In the genomic region with DNA sequence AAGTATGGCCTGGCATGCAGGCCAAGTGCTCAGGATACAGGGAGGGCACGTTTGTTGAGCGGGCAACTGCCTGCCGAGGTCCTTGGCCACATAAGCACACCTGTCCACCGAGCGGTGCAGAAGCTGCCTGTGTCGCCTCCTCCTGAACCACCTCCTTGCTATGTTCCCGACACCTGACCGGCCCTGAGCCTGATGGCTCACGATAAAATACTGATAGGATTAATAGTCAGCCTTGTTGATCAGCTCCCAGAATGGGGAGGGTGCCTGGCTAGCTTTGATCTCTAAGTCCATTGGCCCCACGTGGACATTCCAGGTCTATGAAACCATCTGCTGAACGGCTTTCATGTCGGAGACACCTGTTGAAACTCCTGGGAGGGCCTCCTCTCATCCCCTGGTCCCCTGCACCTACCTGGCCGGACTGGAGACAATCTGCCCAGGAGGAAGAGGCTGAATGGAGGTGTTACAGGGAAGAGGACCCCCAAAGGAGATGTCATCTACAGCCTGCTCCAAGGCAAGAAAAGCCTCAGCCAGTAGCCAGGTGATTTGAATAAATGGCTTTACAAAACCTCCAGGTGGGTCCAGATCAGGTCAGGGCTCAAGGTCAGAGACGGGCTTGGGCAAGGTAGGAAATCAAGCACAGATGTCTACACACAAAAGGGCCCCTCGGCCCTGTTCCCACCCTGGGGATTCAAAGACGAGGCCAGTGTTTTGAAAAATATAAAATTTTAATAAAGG, we compare ENCODE assay signal across 21 cellular contexts.
"Had no signal": no experiment of that assay in that cellular context is flagged by ENCODE, and none has a peak within 500 bp of the region (broad histone marks: within the 10 kb centered on the region; RNA-seq: fewer than 3 reads in every experiment).

No MANE protein-coding gene starts in this region.

- H3K4me1 Mint-ChIP-seq: memory B cell, naive B cell had no signal

- H3K27me3 Mint-ChIP-seq: memory B cell, naive B cell had no signal

- H3K36me3 Mint-ChIP-seq: activated CD8-positive, alpha-beta memory T cell treated with anti-CD3 and anti-CD28 coated beads, Interleukin-2, amount 10 ng/mL, durations not matched to agents 7 days and 5 days; memory B cell; naive B cell had no signal

- H3K9me3 ChIP-seq: esophagus muscularis mucosa, gastroesophageal sphincter, heart left ventricle, mucosa of descending colon, pancreas, sigmoid colon, thyroid gland had no signal

- H3K36me3 ChIP-seq: pancreas had no signal

- H3K9me3 Mint-ChIP-seq: activated CD4-positive, alpha-beta memory T cell treated with anti-CD3 and anti-CD28 coated beads, Interleukin-2, amount 10 ng/mL, durations not matched to agents 7 days and 5 days; activated naive CD4-positive, alpha-beta T cell treated with anti-CD3 and anti-CD28 coated beads, Interleukin-2, amount 10 ng/mL, durations not matched to agents 7 days and 5 days; activated T-helper 2 cell treated with anti-CD3 and anti-CD28 coated beads, Interferon-gamma antibody, Interleukin-2, Interleukin-4, amounts not matched to agents 10 μg/mL and 5 μg/mL and 100 μg/mL, durations not matched to agents 14 hours and 24 hours and 36 hours; memory B cell; naive B cell had no signal

- H3K4me3 Mint-ChIP-seq: activated CD4-positive, alpha-beta memory T cell treated with anti-CD3 and anti-CD28 coated beads, Interleukin-2, amount 10 ng/mL, durations not matched to agents 7 days and 5 days; activated CD8-positive, alpha-beta memory T cell treated with anti-CD3 and anti-CD28 coated beads, Interleukin-2, amount 10 ng/mL, durations not matched to agents 7 days and 5 days; activated naive CD4-positive, alpha-beta T cell treated with anti-CD3 and anti-CD28 coated beads, Interleukin-2, amount 10 ng/mL, durations not matched to agents 7 days and 5 days; memory B cell; naive B cell had no signal

- H3K27ac Mint-ChIP-seq: activated CD4-positive, alpha-beta memory T cell treated with anti-CD3 and anti-CD28 coated beads, Interleukin-2, amount 10 ng/mL, durations not matched to agents 7 days and 5 days; activated CD8-positive, alpha-beta memory T cell treated with anti-CD3 and anti-CD28 coated beads, Interleukin-2, amount 10 ng/mL, durations not matched to agents 7 days and 5 days; activated naive CD4-positive, alpha-beta T cell treated with anti-CD3 and anti-CD28 coated beads, Interleukin-2, amount 10 ng/mL, durations not matched to agents 7 days and 5 days; activated T-helper 2 cell treated with anti-CD3 and anti-CD28 coated beads, Interferon-gamma antibody, Interleukin-2, Interleukin-4, amounts not matched to agents 10 μg/mL and 5 μg/mL and 100 μg/mL, durations not matched to agents 14 hours and 24 hours and 36 hours; memory B cell had no signal

- H3K27me3 ChIP-seq: esophagus muscularis mucosa, gastroesophageal sphincter, heart left ventricle, pancreas, sigmoid colon, thyroid gland had no signal

- H3K4me3 ChIP-seq: esophagus muscularis mucosa, gastroesophageal sphincter, heart left ventricle, mucosa of descending colon, pancreas, sigmoid colon, thyroid gland had no signal

- H3K27ac ChIP-seq: gastroesophageal sphincter, heart left ventricle, pancreas, sigmoid colon, thyroid gland had no signal

- ATAC-seq: activated CD8-positive, alpha-beta memory T cell treated with anti-CD3 and anti-CD28 coated beads, Interleukin-2, amount 10 ng/mL, durations not matched to agents 7 days and 5 days; gastroesophageal sphincter; heart left ventricle; left ventricle myocardium superior; mucosa of descending colon; pancreas had no signal

- DNase-seq: activated CD4-positive, alpha-beta memory T cell treated with anti-CD3 and anti-CD28 coated beads, Interleukin-2, amount 10 ng/mL, durations not matched to agents 7 days and 5 days; activated CD4-positive, alpha-beta T cell treated with anti-CD3 and anti-CD28 coated beads for 48 hours; activated CD4-positive, CD25-positive, alpha-beta regulatory T cell; activated CD8-positive, alpha-beta memory T cell treated with anti-CD3 and anti-CD28 coated beads, Interleukin-2, amount 10 ng/mL, durations not matched to agents 7 days and 5 days; activated naive CD4-positive, alpha-beta T cell treated with anti-CD3 and anti-CD28 coated beads, Interleukin-2, amount 10 ng/mL, durations not matched to agents 7 days and 5 days; aorta; cerebellar nuclear complex; effector CD4-positive, alpha-beta T cell; heart left ventricle; left ventricle myocardium superior; mucosa of descending colon; naive B cell; pancreas; sigmoid colon; stimulated activated naive CD4-positive, alpha-beta T cell treated with Interleukin-2 at 50 U/mL for 16 hours; T-helper 9 cell; thyroid gland had no signal
